8 cellular contexts compared by ENCODE assay signal in the genomic region with DNA sequence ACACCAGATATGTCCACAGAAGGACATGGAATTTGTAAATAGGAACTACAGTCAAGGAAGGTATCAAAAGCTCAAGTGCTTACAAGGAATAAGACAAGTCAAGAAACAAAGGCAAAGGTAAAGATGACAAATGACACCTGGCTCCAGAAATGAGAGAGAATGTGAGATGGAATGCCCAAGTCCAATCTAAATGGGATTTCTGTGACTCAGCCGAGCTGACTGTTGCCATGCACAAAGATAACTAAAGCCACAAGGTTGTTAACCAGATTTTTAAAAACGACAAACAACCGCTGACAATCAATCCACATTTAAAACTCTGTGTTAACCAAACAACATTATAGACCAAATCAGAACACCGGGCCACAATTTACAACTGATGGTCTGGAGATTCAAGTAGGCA. TPM values are rescaled to one million over a fixed set of nuclear protein-coding genes. Genes with fewer than 3 reads are reported as not detected.
A peak's percentile ranks its signal among the peaks of the same experiment; 100 is the strongest.
DNase-seq lines count a peak whose midpoint lies in the region; ATAC-seq and TF ChIP-seq lines count a peak whose summit lies in the region.

No MANE protein-coding gene starts in this region.

- ATAC-seq in heart left ventricle (no peak), activated B cell treated with CpG ODN at 0.5 μM for 24 hours (ENCODE audit: low read depth) (no peak), HG02610 (IDR thresholded peaks at IDR 0.05; ENCODE audit: unreplicated experiment) (no peak), GM19452 (IDR thresholded peaks at IDR 0.05; ENCODE audit: unreplicated experiment) (no peak)
- no peak for ATAC-seq in stimulated activated naive B cell treated with anti-CD40 and anti-IgM and Interleukin-4, amounts not matched to agents 10 μg/mL and 1 μg/mL and 100 μg/mL, for 72 hours (replicated peaks)

- no peaks in the 10 kb centered on the region for H3K27me3 Mint-ChIP-seq in activated B cell treated with CpG ODN at 0.5 μM for 24 hours
- H3K27me3 Mint-ChIP-seq in stimulated activated naive B cell treated with anti-CD40 and anti-IgM and Interleukin-4, amounts not matched to agents 10 μg/mL and 1 μg/mL and 100 μg/mL, for 72 hours: peaks cover 0 to 6% of the 10 kb centered on the region in 2 donors

- H3K27me3 ChIP-seq in heart left ventricle: no peaks in the 10 kb centered on the region

- peak overlapping the region; percentile 98 for H3K4me3 Mint-ChIP-seq in activated B cell treated with CpG ODN at 0.5 μM for 24 hours
- peak overlapping the region; percentile 90 to 91 for H3K4me3 Mint-ChIP-seq in stimulated activated naive B cell treated with anti-CD40 and anti-IgM and Interleukin-4, amounts not matched to agents 10 μg/mL and 1 μg/mL and 100 μg/mL, for 72 hours

- no peaks in the 10 kb centered on the region for H3K9me3 Mint-ChIP-seq in activated B cell treated with CpG ODN at 0.5 μM for 24 hours
- H3K9me3 Mint-ChIP-seq in stimulated activated naive B cell treated with anti-CD40 and anti-IgM and Interleukin-4, amounts not matched to agents 10 μg/mL and 1 μg/mL and 100 μg/mL, for 72 hours: peaks cover 4 to 5% of the 10 kb centered on the region in 2 donors

- H3K27ac ChIP-seq in heart left ventricle: peak overlapping the region in 1 of 12 donors; percentile 76

- DNase-seq in heart left ventricle: no peak
- no peak for DNase-seq in cardiac septum (ENCODE audit: low spot score)
- DNase-seq in activated B cell treated with CpG ODN at 0.5 μM for 24 hours: no peak
- no peak for DNase-seq in stimulated activated naive B cell treated with anti-CD40 and anti-IgM and Interleukin-4, amounts not matched to agents 10 μg/mL and 1 μg/mL and 100 μg/mL, for 72 hours
- DNase-seq in NCI-H510A treated with DMSO at 0.1 percent for 48 hours (lab: John Stamatoyannopoulos, UW): no peak

- peaks cover 32% of the 10 kb centered on the region for H3K36me3 Mint-ChIP-seq in activated B cell treated with CpG ODN at 0.5 μM for 24 hours (ENCODE audit: low read depth)
- peaks cover 11 to 26% of the 10 kb centered on the region in 2 donors for H3K36me3 Mint-ChIP-seq in stimulated activated naive B cell treated with anti-CD40 and anti-IgM and Interleukin-4, amounts not matched to agents 10 μg/mL and 1 μg/mL and 100 μg/mL, for 72 hours

- POLR2A ChIA-PET in activated B cell treated with CpG ODN at 0.5 μM for 24 hours (lab: Charles Lee): interaction anchor here (0.6 kb wide), 1 partner anchor 423 kb away, joined by 3 read pairs; no protein-coding TSS in a partner anchor

- peaks cover 0 to 34% (median 22%) of the 10 kb centered on the region in 9 donors for H3K36me3 ChIP-seq in heart left ventricle

- H3K9me3 ChIP-seq in heart left ventricle: peaks cover 0 to 9% (median 0%) of the 10 kb centered on the region in 12 donors

- H3K4me3 ChIP-seq in heart left ventricle (peak overlapping the region; percentile 43 to 96 (median 88)), iPS-11a (ENCODE audit: low read depth, low read length) (peak overlapping the region; percentile 91)

- H3K4me1 ChIP-seq in heart left ventricle: peaks cover 0 to 26% (median 12%) of the 10 kb centered on the region in 12 donors

- H3K4me1 Mint-ChIP-seq in activated B cell treated with CpG ODN at 0.5 μM for 24 hours: peaks cover 31% of the 10 kb centered on the region
- H3K4me1 Mint-ChIP-seq in stimulated activated naive B cell treated with anti-CD40 and anti-IgM and Interleukin-4, amounts not matched to agents 10 μg/mL and 1 μg/mL and 100 μg/mL, for 72 hours: peaks cover 20 to 22% of the 10 kb centered on the region in 2 donors

- 21 to 35% (median 28%) methylated on average over 4 of the region's 4 CpGs for WGBS in heart left ventricle, 4 donors

- CTCF ChIA-PET in activated B cell treated with CpG ODN at 0.5 μM for 24 hours (lab: Charles Lee): no interaction called here

- H3K27ac Mint-ChIP-seq in activated B cell treated with CpG ODN at 0.5 μM for 24 hours: peak overlapping the region; percentile 92
- peak overlapping the region; percentile 66 for H3K27ac Mint-ChIP-seq in stimulated activated naive B cell treated with anti-CD40 and anti-IgM and Interleukin-4, amounts not matched to agents 10 μg/mL and 1 μg/mL and 100 μg/mL, for 72 hours

- no peak for TF ChIP-seq POLR2A in heart left ventricle (IDR thresholded peaks at IDR 0.05)

- intact Hi-C loops in heart left ventricle (cut with DNase I) (loop anchor here in 4 of 10 donors (5.0 to 10.0 kb wide), 3 partner anchors 61 to 429 kb away; a partner anchor contains a TSS), cardiac septum (cut with DNase I) (loop anchor here (10.0 kb wide), 1 partner anchor 449 kb away; a partner anchor contains a TSS), activated B cell treated with CpG ODN at 0.5 μM for 24 hours (cut with micrococcal nuclease) (loop anchor here (10.0 kb wide), 1 partner anchor 349 kb away; no protein-coding TSS in a partner anchor)

- TF ChIP-seq CTCF in heart left ventricle (IDR thresholded peaks at IDR 0.05) (no peak), activated B cell treated with CpG ODN at 0.5 μM for 24 hours (IDR thresholded peaks at IDR 0.05) (no peak)

RNA-seq across cellular contexts. Expression of a gene that starts 1.1 kb away (rescaled TPM):
- total RNA-seq in heart left ventricle (1 to 10 TPM; 4.0 to 7.3 (median 5.4) TPM), cardiac septum (6.0 TPM), activated B cell treated with CpG ODN at 0.5 μM for 24 hours (10.0 and 11.1 TPM in 2 replicates)
- 1 to 10 TPM; 2.8 to 3.0 TPM for polyA plus RNA-seq in heart left ventricle
